In genomic region chr14:61099221-61099835, GRCh38 we compare ENCODE assay signal across 11 cellular contexts.
"Had no signal": no experiment of that assay in that cellular context is flagged by ENCODE, and none has a peak within 500 bp of the region (broad histone marks: within the 10 kb centered on the region; RNA-seq: fewer than 3 reads in every experiment).

No MANE protein-coding gene starts in this region.

- H3K4me3 ChIP-seq: coronary artery had no signal

- H3K27ac ChIP-seq: coronary artery had no signal

- ATAC-seq: effector memory CD8-positive, alpha-beta T cell; T-helper 17 cell had no signal

- DNase-seq: activated B cell treated with CpG ODN at 0.5 μM for 24 hours; activated CD4-positive, alpha-beta T cell treated with anti-CD3 and anti-CD28 coated beads, Interleukin-2, amount 10 ng/mL, durations not matched to agents 24 days and 14 days; activated naive CD4-positive, alpha-beta T cell treated with Interleukin-2 at 50 U/mL for 16 hours; caudate nucleus; effector memory CD8-positive, alpha-beta T cell; mesendoderm; nephron progenitor cell; stimulated activated CD4-positive, alpha-beta T cell treated with anti-CD3 and anti-CD28 coated beads, Interleukin-2, amount 100 ng/mL, for 48 hours; stimulated activated naive CD4-positive, alpha-beta T cell treated with Interleukin-2 at 50 U/mL for 16 hours; T-helper 17 cell had no signal
